ENCODE assay signal across 8 cellular contexts in the genomic region with DNA sequence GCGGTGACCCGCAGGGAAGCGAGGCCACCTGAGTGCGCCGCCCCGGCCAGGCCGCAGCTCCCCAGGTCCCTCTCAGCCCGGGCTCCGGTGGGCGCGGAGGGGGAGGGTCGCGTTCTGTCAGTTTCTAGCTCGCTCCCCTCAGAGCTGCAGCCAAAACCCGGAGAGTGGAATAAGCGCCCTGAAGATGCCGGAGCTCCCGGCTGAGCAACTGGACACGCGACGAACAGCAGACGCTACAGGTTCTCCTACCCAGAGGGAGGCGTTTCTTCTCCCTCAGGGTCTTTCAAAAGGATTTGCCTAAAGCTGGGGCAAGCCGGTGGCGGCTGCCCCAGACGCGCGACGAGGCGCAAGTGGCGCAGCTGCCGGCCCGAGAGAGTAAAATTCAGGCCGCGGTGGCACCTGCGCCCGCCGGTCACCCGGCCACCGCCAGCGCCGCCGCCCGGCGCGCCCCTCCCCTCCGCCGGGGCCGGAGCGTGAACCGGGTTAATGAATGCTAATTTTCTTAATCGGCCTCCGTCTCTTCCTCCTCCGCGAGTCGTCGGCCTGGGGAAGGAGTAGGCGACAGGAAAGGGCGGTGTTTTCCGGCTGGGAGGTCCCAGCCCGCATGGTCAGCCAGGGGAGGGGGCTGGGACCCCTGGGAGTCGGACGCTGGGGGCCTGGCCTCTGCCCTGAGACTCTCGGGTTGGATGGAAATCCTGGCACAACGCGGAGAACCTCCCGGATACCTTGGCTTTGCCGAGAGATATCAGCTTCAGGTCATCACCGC.
A peak's percentile ranks its signal among the peaks of the same experiment; 100 is the strongest.
DNase-seq lines count a peak whose midpoint lies in the region; TF ChIP-seq lines count a peak whose summit lies in the region.

No MANE protein-coding gene starts in this region.

- H3K27me3 ChIP-seq in OCI-LY1 (ENCODE audit: insufficient read depth, low read length), result no peaks in the 10 kb centered on the region
- H3K27me3 ChIP-seq in mucosa of rectum (ENCODE audit: control insufficient read depth in 2 of 2, insufficient read depth in 2 of 2, low read length in 2 of 2), result no peaks in the 10 kb centered on the region

- H3K9ac ChIP-seq in OCI-LY1 (ENCODE audit: low read length), result peak overlapping the region; percentile 84
- H3K9ac ChIP-seq in mucosa of rectum (ENCODE audit: low read depth in 1 of 2, low read length in 2 of 2), result peak overlapping the region; percentile 82 to 85

- TF ChIP-seq CTCF in GM20000 (IDR thresholded peaks at IDR 0.05; ENCODE audit: extremely low read depth, missing control alignments) (no peak), OCI-LY1 (IDR thresholded peaks at IDR 0.05; ENCODE audit: low read length) (no peak)

- peak overlapping the region; percentile 74 for H2AFZ ChIP-seq in OCI-LY1 (ENCODE audit: low read length)

- no peaks in the 10 kb centered on the region for H3K36me3 ChIP-seq in OCI-LY1 (ENCODE audit: insufficient read depth, low read length)
- peaks cover 0 to 1% of the 10 kb centered on the region in 2 donors for H3K36me3 ChIP-seq in mucosa of rectum (ENCODE audit: control insufficient read depth in 2 of 2, insufficient read depth in 2 of 2, low read length in 2 of 2)

- H3K27ac ChIP-seq in OCI-LY1 (ENCODE audit: low read depth, low read length, poor library complexity, severe bottlenecking) (peak overlapping the region; percentile 21), epithelial cell of prostate (peak overlapping the region; percentile 67), mucosa of rectum (ENCODE audit: low read depth in 2 of 2, low read length in 2 of 2) (peak overlapping the region; percentile 84 to 85)

- H3K4me1 ChIP-seq in OCI-LY1 (ENCODE audit: insufficient read depth, low read length, severe bottlenecking) (peaks cover 34% of the 10 kb centered on the region), mucosa of rectum (ENCODE audit: control insufficient read depth in 2 of 2, insufficient read depth in 2 of 2, low read length in 2 of 2) (peaks cover 16 to 17% of the 10 kb centered on the region in 2 donors)

- DNase-seq in COR-L47 (lab: John Stamatoyannopoulos, UW) (peak; percentile 84), GM20000 (ENCODE audit: low spot score) (peak; percentile 89), HPDE6-E6E7 (ENCODE audit: extremely low spot score) (peak; percentile 64), activated T-cell treated with anti-CD3 and anti-CD28 coated beads for 4 hours (peak; percentile 64), epithelial cell of prostate (ENCODE audit: low read depth, low spot score) (peak; percentile 52)
- peak; percentile 38 to 39 for DNase-seq in stimulated activated CD8-positive, alpha-beta memory T cell treated with anti-CD3 and anti-CD28 coated beads, Interleukin-7, amount 100 ng/mL, for 1 hour (ENCODE audit: low read depth in 2 of 2)

- peak overlapping the region; percentile 96 for H3K4me2 ChIP-seq in OCI-LY1 (ENCODE audit: low read length)

- H3K9me3 ChIP-seq in OCI-LY1 (ENCODE audit: low read length), result no peaks in the 10 kb centered on the region
- no peaks in the 10 kb centered on the region for H3K9me3 ChIP-seq in mucosa of rectum (ENCODE audit: control insufficient read depth in 2 of 2, low read length in 2 of 2)

- 0 out of 2 replicates have a peak, but pooled peaks cover 6% of the 10 kb centered on the region for H3F3A ChIP-seq in OCI-LY1 (ENCODE audit: insufficient read depth, low read length)

- no peaks in the 10 kb centered on the region for H3K79me2 ChIP-seq in OCI-LY1 (ENCODE audit: insufficient read depth, low read length)

- H3K4me3 ChIP-seq in OCI-LY1 (ENCODE audit: low read depth, low read length, poor library complexity, severe bottlenecking) (peak overlapping the region; percentile 98), mucosa of rectum (ENCODE audit: low read length in 2 of 2) (peak overlapping the region; percentile 78 to 83)

- H4K20me1 ChIP-seq in OCI-LY1 (ENCODE audit: insufficient read depth, low read length), result no peaks in the 10 kb centered on the region

- H3K9me2 ChIP-seq in OCI-LY1 (ENCODE audit: low read depth, low read length), result no peaks in the 10 kb centered on the region

Comparison
In these comparisons a context has a peak if more than half of its experiments do, and no peak if none do; other contexts are left out.
1. Peak in every context shown above with its lines: DNase-seq, H3K4me3 ChIP-seq and H3K27ac ChIP-seq.
2. DNase-seq: peak in every context shown above with its lines; median percentile 89 in GM20000; 84 in COR-L47; 64 in HPDE6-E6E7; 64 in activated T-cell treated with anti-CD3 and anti-CD28 coated beads for 4 hours; 52 in epithelial cell of prostate; 38 in stimulated activated CD8-positive, alpha-beta memory T cell treated with anti-CD3 and anti-CD28 coated beads, Interleukin-7, amount 100 ng/mL, for 1 hour.
3. H3K27ac ChIP-seq: peak in every context shown above with its lines; median percentile 84 in mucosa of rectum; 67 in epithelial cell of prostate; 21 in OCI-LY1.